8 cellular contexts compared by ENCODE assay signal in the genomic region with DNA sequence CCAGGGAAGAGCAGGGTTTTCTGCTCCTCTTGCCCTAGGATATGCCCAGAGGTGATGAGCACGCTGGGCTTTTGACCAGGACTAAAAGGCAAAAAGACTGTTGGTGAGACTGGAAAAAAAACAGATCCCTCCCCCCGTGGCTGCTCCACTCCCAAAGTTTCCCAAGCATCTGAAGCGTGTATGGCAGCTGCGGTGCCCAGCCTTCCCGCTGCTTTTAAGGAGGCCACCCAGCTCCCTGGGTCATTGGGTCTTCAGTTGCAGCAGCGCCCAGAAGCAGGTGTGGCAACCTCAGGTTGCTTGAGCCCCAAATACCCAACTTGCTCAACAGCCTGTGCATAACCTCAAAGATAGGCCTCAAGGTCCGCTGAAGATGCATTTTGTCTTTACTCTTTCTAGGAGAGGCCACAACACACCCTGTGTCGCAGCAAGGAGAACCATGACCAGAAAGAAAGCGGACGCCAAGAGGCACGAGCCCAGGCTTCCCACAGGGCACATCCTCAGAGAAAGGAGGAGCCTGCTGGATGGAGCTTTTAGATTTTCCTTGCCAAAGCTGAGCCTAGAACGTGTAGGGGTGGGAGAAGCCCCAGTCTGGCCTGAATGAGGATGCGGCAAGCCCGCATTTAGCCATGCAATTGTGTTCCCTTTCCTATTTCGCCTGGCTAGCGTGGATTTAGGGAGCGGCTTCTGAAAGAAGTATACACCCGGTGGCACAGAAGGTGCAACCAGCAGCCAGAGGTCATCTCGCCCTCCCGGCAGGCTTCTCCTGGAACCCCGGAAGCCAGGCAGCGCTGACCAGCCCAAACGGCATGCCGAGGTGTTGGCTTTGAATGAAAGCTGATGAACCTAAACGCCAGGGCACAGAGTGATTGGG. TPM values are rescaled to one million over a fixed set of nuclear protein-coding genes. Genes with fewer than 3 reads are reported as not detected.
DNase-seq lines count a peak whose midpoint lies in the region; ATAC-seq, FAIRE-seq and TF ChIP-seq lines count a peak whose summit lies in the region.

No MANE protein-coding gene starts in this region.

- peak overlapping the region; percentile 77 for H3K4me3 Mint-ChIP-seq in activated T-cell treated with anti-CD3 and anti-CD28 coated beads, Interleukin-2, amount 50 U/mL, for 24 hours

- no peaks in the 10 kb centered on the region for H3K9me3 Mint-ChIP-seq in activated T-cell treated with anti-CD3 and anti-CD28 coated beads, Interleukin-2, amount 50 U/mL, for 24 hours

- peaks cover 18% of the 10 kb centered on the region for H3K4me1 ChIP-seq in adipocyte (ENCODE audit: control insufficient read depth, insufficient read depth, low read length)
- H3K4me1 ChIP-seq in lower lobe of right lung = peaks cover 21% of the 10 kb centered on the region
- H3K4me1 ChIP-seq in suprapubic skin = peaks cover 25% of the 10 kb centered on the region

- H3K9me3 ChIP-seq in adipocyte (ENCODE audit: control insufficient read depth, low read length) (no peaks in the 10 kb centered on the region), lower lobe of right lung (no peaks in the 10 kb centered on the region), suprapubic skin (no peaks in the 10 kb centered on the region)

- H3K36me3 Mint-ChIP-seq in activated T-cell treated with anti-CD3 and anti-CD28 coated beads, Interleukin-2, amount 50 U/mL, for 24 hours (ENCODE audit: low read depth) = no peaks in the 10 kb centered on the region

- TF ChIP-seq CTCF in lower lobe of right lung (IDR thresholded peaks at IDR 0.05) = no peak
- TF ChIP-seq CTCF in suprapubic skin (IDR thresholded peaks at IDR 0.05) = no peak
- TF ChIP-seq CTCF in D721Med (IDR thresholded peaks at IDR 0.05; ENCODE audit: insufficient read depth, missing control alignments) = no peak

- TF ChIP-seq EP300 in suprapubic skin (IDR thresholded peaks at IDR 0.05) = no peak

- ATAC-seq in lower lobe of right lung = no peak
- no peak for ATAC-seq in GM19397 (IDR thresholded peaks at IDR 0.05; ENCODE audit: unreplicated experiment)
- no peak for ATAC-seq in GM19035 (IDR thresholded peaks at IDR 0.05; ENCODE audit: unreplicated experiment)

- peaks cover 24% of the 10 kb centered on the region for H3K4me1 Mint-ChIP-seq in activated T-cell treated with anti-CD3 and anti-CD28 coated beads, Interleukin-2, amount 50 U/mL, for 24 hours (ENCODE audit: low read depth)

- H3K27me3 ChIP-seq in adipocyte (replicated peaks; ENCODE audit: control insufficient read depth, insufficient read depth, low read length) = no peaks in the 10 kb centered on the region
- H3K27me3 ChIP-seq in lower lobe of right lung (ENCODE audit: low read depth) = no peaks in the 10 kb centered on the region
- H3K27me3 ChIP-seq in suprapubic skin = no peaks in the 10 kb centered on the region

- H3K4me3 ChIP-seq in adipocyte (ENCODE audit: low read length) (peak overlapping the region; percentile 86), lower lobe of right lung (peak overlapping the region; percentile 57), suprapubic skin (peak overlapping the region; percentile 59)

- H3K27ac ChIP-seq in lower lobe of right lung (no peak overlapping the region), suprapubic skin (no peak overlapping the region)

- 33% methylated on average over 23 of the region's 25 CpGs for WGBS in suprapubic skin

- no peaks in the 10 kb centered on the region for H3K36me3 ChIP-seq in adipocyte (ENCODE audit: control insufficient read depth, insufficient read depth, low read length, severe bottlenecking)
- no peaks in the 10 kb centered on the region for H3K36me3 ChIP-seq in lower lobe of right lung
- no peaks in the 10 kb centered on the region for H3K36me3 ChIP-seq in suprapubic skin

- H3K27ac Mint-ChIP-seq in activated T-cell treated with anti-CD3 and anti-CD28 coated beads, Interleukin-2, amount 50 U/mL, for 24 hours = no peak overlapping the region

- no peak for DNase-seq in activated T-cell treated with anti-CD3 and anti-CD28 coated beads, Interleukin-2, amount 50 U/mL, for 24 hours
- no peak for DNase-seq in activated T-cell treated with anti-CD3 and anti-CD28 coated beads for 4 hours
- no peak for DNase-seq in adipocyte (ENCODE audit: low read depth)
- no peak for DNase-seq in lower lobe of right lung
- no peak for DNase-seq in suprapubic skin (ENCODE audit: low spot score in 2 of 2)
- DNase-seq in D721Med (ENCODE audit: insufficient read length, low spot score) = no peak

- peaks cover 4% of the 10 kb centered on the region for H3K27me3 Mint-ChIP-seq in activated T-cell treated with anti-CD3 and anti-CD28 coated beads, Interleukin-2, amount 50 U/mL, for 24 hours

- no peak for FAIRE-seq in D721Med (lab: Jason Lieb, UNC)

- no peak for TF ChIP-seq POLR2A in suprapubic skin (IDR thresholded peaks at IDR 0.05)

- no peak overlapping the region for H3K9ac ChIP-seq in adipocyte (ENCODE audit: low read length)

- intact Hi-C loops in lower lobe of right lung (cut with DNase I) = no loop called here

RNA-seq across cellular contexts. Expression of gene SRGAP3, which starts 1.9 kb away (rescaled TPM):
- 7.8 TPM for total RNA-seq in lower lobe of right lung
- 10 to 100 TPM; 13.1 to 84.9 (median 27.4) TPM for total RNA-seq in suprapubic skin
